In the genomic region with DNA sequence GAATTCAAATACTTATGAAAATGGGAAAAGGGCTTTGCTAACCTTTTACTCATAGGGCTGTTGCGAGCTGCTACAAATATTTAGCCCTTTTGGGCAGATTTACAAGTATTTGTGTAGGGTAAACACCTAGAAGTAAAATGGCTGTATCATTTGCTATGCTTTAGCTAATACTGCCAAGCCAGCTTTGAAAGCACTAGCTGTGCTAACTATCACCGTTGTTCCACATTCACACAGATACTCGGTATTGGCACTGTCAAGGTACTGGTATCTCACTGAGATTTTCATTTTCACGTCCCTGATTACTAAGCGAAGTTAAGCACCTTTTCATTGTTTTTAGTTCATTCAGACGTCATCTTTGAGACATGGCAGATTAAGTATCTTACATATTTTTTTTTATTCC, we compare ENCODE assay signal across 23 cellular contexts.
A peak's percentile ranks its signal among the peaks of the same experiment; 100 is the strongest.
DNase-seq lines count a peak whose midpoint lies in the region; FAIRE-seq and TF ChIP-seq lines count a peak whose summit lies in the region.
"Had no signal": no experiment of that assay in that cellular context is flagged by ENCODE, and none has a peak within 500 bp of the region (broad histone marks: within the 10 kb centered on the region; RNA-seq: fewer than 3 reads in every experiment).

No MANE protein-coding gene starts in this region.

- TF ChIP-seq CTCF in osteocyte (IDR thresholded peaks at IDR 0.05): no peak

- peaks cover 37% of the 10 kb centered on the region for H4K20me1 ChIP-seq in BLaER1

- H3K9ac ChIP-seq in BLaER1: no peak overlapping the region
- H3K9ac ChIP-seq: parathyroid adenoma had no signal

- no peak for FAIRE-seq in GM19239 (lab: Jason Lieb, UNC)
- FAIRE-seq: HTR-8/SVneo, kidney had no signal

- H3K27me3 Mint-ChIP-seq in osteocyte (ENCODE audit: unreplicated experiment): no peaks in the 10 kb centered on the region
- H3K27me3 Mint-ChIP-seq: activated CD8-positive, alpha-beta T cell treated with anti-CD3 and anti-CD28 coated beads for 36 hours had no signal

- DNase-seq in EL (peak; percentile 6), caudate nucleus (lab: John Stamatoyannopoulos, UW) (peak in 1 of 61 donors; percentile 15), osteocyte (ENCODE audit: extremely low spot score, unreplicated experiment) (no peak), GM19239 (ENCODE audit: insufficient read length, low spot score) (no peak), NCI-H187 treated with DMSO at 0.1 percent for 48 hours (lab: John Stamatoyannopoulos, UW) (no peak), AG20443 (ENCODE audit: low spot score) (no peak)
- DNase-seq: activated CD4-positive, alpha-beta T cell treated with anti-CD3 and anti-CD28 coated beads for 1 hour; activated CD8-positive, alpha-beta T cell treated with anti-CD3 and anti-CD28 coated beads for 36 hours; activated effector memory CD4-positive, alpha-beta T cell treated with Interleukin-2 at 50 U/mL for 16 hours; DMS79; KG1; kidney; MM.1S; NCI-H1417; NCI-H2107; RPMI8226; stimulated activated CD4-positive, alpha-beta T cell treated with anti-CD3 and anti-CD28 coated beads, Interleukin-4, amount 100 ng/mL, for 1 hour; upper lobe of right lung had no signal

- peaks cover 25% of the 10 kb centered on the region for H3K4me1 Mint-ChIP-seq in osteocyte (ENCODE audit: unreplicated experiment)

- H3K27ac ChIP-seq in BLaER1 (peak overlapping the region; percentile 2; the same call in 1 of the 2 replicates), caudate nucleus (ENCODE audit: low read depth, low read length) (peak overlapping the region; percentile 60)
- H3K27ac ChIP-seq: parathyroid adenoma, upper lobe of right lung had no signal

- peak overlapping the region; percentile 71 for H3K27ac Mint-ChIP-seq in osteocyte (ENCODE audit: unreplicated experiment)
- H3K27ac Mint-ChIP-seq: activated CD8-positive, alpha-beta T cell treated with anti-CD3 and anti-CD28 coated beads for 36 hours had no signal

- H3K4me2 ChIP-seq in BLaER1: peak overlapping the region; percentile 45

- H3K4me3 Mint-ChIP-seq in osteocyte (ENCODE audit: unreplicated experiment): no peak overlapping the region
- H3K4me3 Mint-ChIP-seq: activated CD8-positive, alpha-beta T cell treated with anti-CD3 and anti-CD28 coated beads for 36 hours; stimulated activated effector memory CD8-positive, alpha-beta T cell treated with anti-CD3 and anti-CD28 coated beads, Interleukin-12 subunit alpha, Interleukin-12 subunit beta, amount 100 ng/mL, for 72 hours had no signal

- no peaks in the 10 kb centered on the region for H3K27me3 ChIP-seq in BLaER1
- H3K27me3 ChIP-seq: upper lobe of right lung had no signal

- no peaks in the 10 kb centered on the region for H3K9me3 Mint-ChIP-seq in osteocyte (ENCODE audit: unreplicated experiment)
- H3K9me3 Mint-ChIP-seq: activated CD8-positive, alpha-beta T cell treated with anti-CD3 and anti-CD28 coated beads for 36 hours; stimulated activated effector memory CD8-positive, alpha-beta T cell treated with anti-CD3 and anti-CD28 coated beads, Interleukin-12 subunit alpha, Interleukin-12 subunit beta, amount 100 ng/mL, for 72 hours had no signal

- H3K36me3 Mint-ChIP-seq in osteocyte (ENCODE audit: unreplicated experiment): peaks cover 20% of the 10 kb centered on the region
- H3K36me3 Mint-ChIP-seq: stimulated activated effector memory CD8-positive, alpha-beta T cell treated with anti-CD3 and anti-CD28 coated beads, Interleukin-12 subunit alpha, Interleukin-12 subunit beta, amount 100 ng/mL, for 72 hours had no signal

- H3K4me1 ChIP-seq in BLaER1: peaks cover 22% of the 10 kb centered on the region
- H3K4me1 ChIP-seq: parathyroid adenoma, upper lobe of right lung had no signal

- H3K36me3 ChIP-seq in BLaER1: peaks cover 51% of the 10 kb centered on the region
- H3K36me3 ChIP-seq: upper lobe of right lung had no signal

- peaks cover 28% of the 10 kb centered on the region for H3K9me3 ChIP-seq in BLaER1
- H3K9me3 ChIP-seq: upper lobe of right lung had no signal

- no peak overlapping the region for H3K4me3 ChIP-seq in BLaER1
- H3K4me3 ChIP-seq: lung, upper lobe of right lung had no signal
